In genomic region chr17:19509281-19509852, GRCh38 we compare ENCODE assay signal across 2 cellular contexts. TPM values are rescaled to one million over a fixed set of nuclear protein-coding genes. Genes with fewer than 3 reads are reported as not detected.
"Had no signal": no experiment of that assay in that cellular context is flagged by ENCODE, and none has a peak within 500 bp of the region (broad histone marks: within the 10 kb centered on the region; RNA-seq: fewer than 3 reads in every experiment).

No MANE protein-coding gene starts in this region.

RNA-seq across cellular contexts. Expression of gene SLC47A1, which starts 24.3 kb away (rescaled TPM):
- total RNA-seq: natural killer cell treated with Interleukin-12 subunit alpha and Interleukin-12 subunit beta and Interleukin-15 and Interleukin-18, amount 100 ng/mL, for 72 hours had no signal
- polyA plus RNA-seq: smooth muscle cell had no signal
